Comparison of ENCODE assay signal across 8 cellular contexts in the genomic region with DNA sequence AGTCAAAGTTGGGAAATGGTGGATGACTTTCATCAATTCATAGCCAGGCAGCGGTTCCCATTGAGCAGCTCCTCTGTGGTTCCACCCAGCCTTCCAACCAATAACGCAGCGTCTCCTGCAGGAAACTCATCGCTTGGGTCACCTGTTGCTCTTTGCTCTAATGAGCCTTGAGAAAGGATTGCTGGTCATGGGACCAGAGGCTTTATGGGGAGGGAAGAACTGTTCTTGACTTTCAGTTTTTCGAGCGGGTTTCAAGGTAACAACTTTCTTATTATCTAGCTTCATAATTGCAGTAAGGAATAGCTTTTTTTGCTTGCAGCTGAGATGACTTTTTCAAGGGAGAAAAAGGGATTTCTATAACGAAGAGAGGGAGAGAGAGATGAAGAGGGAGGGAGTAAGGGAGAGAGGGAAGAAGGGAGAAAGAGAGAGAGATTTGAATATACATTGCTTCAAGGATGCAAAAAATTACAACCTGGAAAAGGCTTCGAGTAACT. TPM values are rescaled to one million over a fixed set of nuclear protein-coding genes. Genes with fewer than 3 reads are reported as not detected.
DNase-seq lines count a peak whose midpoint lies in the region; ATAC-seq and TF ChIP-seq lines count a peak whose summit lies in the region.

No MANE protein-coding gene starts in this region.

- peaks cover 5% of the 10 kb centered on the region for H3K4me1 ChIP-seq in psoas muscle

- WGBS in psoas muscle, 3 donors = 32 to 44% (median 39%) methylated on average over 8 of the region's 8 CpGs

- H3K27me3 ChIP-seq in H7 (ENCODE audit: control insufficient read depth, insufficient read depth, low read length) (no peaks in the 10 kb centered on the region), psoas muscle (ENCODE audit: insufficient read depth in 3 of 3, low read length in 2 of 3) (no peaks in the 10 kb centered on the region)

- TF ChIP-seq CTCF in psoas muscle (IDR thresholded peaks at IDR 0.05) = no peak

- H3K4me3 ChIP-seq in H7 (ENCODE audit: insufficient read depth, low read depth, low read length) = peak overlapping the region; percentile 28
- peak overlapping the region; percentile 47 for H3K4me3 ChIP-seq in psoas muscle

- peak; percentile 71 for DNase-seq in CD1c-positive myeloid dendritic cell (ENCODE audit: extremely low spot score)
- DNase-seq in H7 = peak; percentile 56
- peak; percentile 62 for DNase-seq in left cardiac atrium
- DNase-seq in psoas muscle = peak in 1 of 2 donors; percentile 18
- DNase-seq in activated effector memory CD4-positive, alpha-beta T cell treated with anti-CD3 and anti-CD28 coated beads, Interleukin-2, amount 50 U/mL, for 16 hours = no peak
- no peak for DNase-seq in NCI-H128 (lab: John Stamatoyannopoulos, UW; ENCODE audit: unreplicated experiment)

- ATAC-seq in SK-N-SH treated with all-trans-retinoic acid at 6 μM for 48 hours (peak; percentile 63), left cardiac atrium (peak; percentile 54 to 69), psoas muscle (peak in 1 of 4 donors; percentile 53), HG02588 (IDR thresholded peaks at IDR 0.05; ENCODE audit: unreplicated experiment) (no peak)

- intact Hi-C loops in left cardiac atrium (cut with DNase I) = no loop called here
- intact Hi-C loops in psoas muscle (cut with DNase I) = no loop called here

- H3K9me3 ChIP-seq in psoas muscle = no peaks in the 10 kb centered on the region

- H3K27ac ChIP-seq in psoas muscle = peak overlapping the region; percentile 21

- no peaks in the 10 kb centered on the region for H3K36me3 ChIP-seq in H7 (replicated peaks; ENCODE audit: control insufficient read depth, insufficient read depth, low read length)
- H3K36me3 ChIP-seq in psoas muscle (ENCODE audit: insufficient read depth in 1 of 2, low read depth in 1 of 2) = no peaks in the 10 kb centered on the region

TF ChIP-seq in SK-N-SH treated with all-trans-retinoic acid at 6 μM for 48 hours, 23 proteins besides CTCF, POLR2A, EP300 and RAD21:
- TF ChIP-seq ZNF8 (CRISPR knock-in tag; IDR thresholded peaks at IDR 0.05) (no peak), OSR1 (CRISPR knock-in tag; IDR thresholded peaks at IDR 0.05) (no peak), GLIS3 (CRISPR knock-in tag; IDR thresholded peaks at IDR 0.05) (no peak), ISL1 (CRISPR knock-in tag; IDR thresholded peaks at IDR 0.05) (no peak), ZNF565 (CRISPR knock-in tag; conservative IDR thresholded peaks at IDR 0.05; ENCODE audit: low read depth) (no peak), ZFP30 (CRISPR knock-in tag; IDR thresholded peaks at IDR 0.05) (no peak), TOX (CRISPR knock-in tag; IDR thresholded peaks at IDR 0.05; ENCODE audit: borderline replicate concordance) (no peak), ESRRG (CRISPR knock-in tag; IDR thresholded peaks at IDR 0.05) (no peak), ZNF70 (CRISPR knock-in tag; IDR thresholded peaks at IDR 0.05) (no peak)
- TF ChIP-seq, protein P1, sequence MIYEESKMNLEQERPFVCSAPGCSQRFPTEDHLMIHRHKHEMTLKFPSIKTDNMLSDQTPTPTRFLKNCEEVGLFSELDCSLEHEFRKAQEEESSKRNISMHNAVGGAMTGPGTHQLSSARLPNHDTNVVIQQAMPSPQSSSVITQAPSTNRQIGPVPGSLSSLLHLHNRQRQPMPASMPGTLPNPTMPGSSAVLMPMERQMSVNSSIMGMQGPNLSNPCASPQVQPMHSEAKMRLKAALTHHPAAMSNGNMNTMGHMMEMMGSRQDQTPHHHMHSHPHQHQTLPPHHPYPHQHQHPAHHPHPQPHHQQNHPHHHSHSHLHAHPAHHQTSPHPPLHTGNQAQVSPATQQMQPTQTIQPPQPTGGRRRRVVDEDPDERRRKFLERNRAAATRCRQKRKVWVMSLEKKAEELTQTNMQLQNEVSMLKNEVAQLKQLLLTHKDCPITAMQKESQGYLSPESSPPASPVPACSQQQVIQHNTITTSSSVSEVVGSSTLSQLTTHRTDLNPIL (CRISPR knock-in tag; IDR thresholded peaks at IDR 0.05; ENCODE audit: low read depth) = no peak
TF ChIP-seq in SK-N-SH treated with all-trans-retinoic acid at 6 μM for 48 hours: peak in this region for 0.

RNA-seq across cellular contexts. Expression of gene ENTPD1, which starts 0.4 kb away (rescaled TPM):
- total RNA-seq in H7 (2014; rRNA removed; shearing (Covaris generic)) = 0.42 and 0.92 TPM in 2 replicates
- 10 to 100 TPM; 11.8 to 18.5 TPM for total RNA-seq in left cardiac atrium
- 1 to 10 TPM; 1.6 to 3.9 (median 3.3) TPM for total RNA-seq in psoas muscle
- 1 to 10 TPM; 1.4 to 1.7 (median 1.6) TPM for polyA plus RNA-seq in psoas muscle

Comparison
In these comparisons a context has a peak if more than half of its experiments do, and no peak if none do; other contexts are left out.
1. DNase-seq: peak in CD1c-positive myeloid dendritic cell (single experiment), H7 (single experiment) and left cardiac atrium (single experiment); none in activated effector memory CD4-positive, alpha-beta T cell treated with anti-CD3 and anti-CD28 coated beads, Interleukin-2, amount 50 U/mL, for 16 hours (single experiment) and NCI-H128 (single experiment).